Comparison of ENCODE assay signal across 1 cellular context in the genomic region with DNA sequence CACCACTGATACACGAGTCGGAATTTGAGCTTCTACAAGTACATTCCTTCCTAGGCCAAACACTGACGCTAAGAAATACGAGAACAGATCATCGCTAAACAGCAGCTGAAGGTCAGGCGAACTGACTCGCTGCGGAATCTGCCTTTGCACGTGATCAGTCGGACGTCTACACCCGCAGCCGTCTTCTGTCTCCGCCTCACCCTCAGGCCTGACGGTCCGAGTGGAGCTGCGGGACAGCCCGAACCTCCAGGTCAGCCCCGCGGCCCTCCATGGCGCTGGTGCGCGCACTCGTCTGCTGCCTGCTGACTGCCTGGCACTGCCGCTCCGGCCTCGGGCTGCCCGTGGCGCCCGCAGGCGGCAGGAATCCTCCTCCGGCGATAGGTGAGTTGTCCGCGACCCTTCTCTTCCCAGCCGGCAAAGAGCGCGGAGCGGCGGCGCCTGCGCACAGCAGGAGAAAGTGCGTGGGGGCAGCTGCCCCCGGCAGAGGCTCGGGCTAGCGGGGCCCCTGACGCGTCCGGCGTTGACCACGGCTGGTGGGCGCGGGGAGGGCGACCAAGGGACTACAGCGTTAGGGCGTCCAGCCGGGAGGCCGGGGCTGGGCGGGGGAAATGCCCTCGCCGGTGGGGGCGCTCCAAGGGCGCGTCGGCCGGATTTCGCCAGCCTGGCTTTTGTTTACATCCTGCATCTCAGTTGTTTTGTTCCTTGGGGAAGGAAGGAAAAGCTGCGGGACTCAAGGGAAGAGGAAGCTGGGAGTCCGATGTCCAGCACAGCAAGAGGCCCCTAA.
TF ChIP-seq lines count a peak whose summit lies in the region.

A gene with protein sequence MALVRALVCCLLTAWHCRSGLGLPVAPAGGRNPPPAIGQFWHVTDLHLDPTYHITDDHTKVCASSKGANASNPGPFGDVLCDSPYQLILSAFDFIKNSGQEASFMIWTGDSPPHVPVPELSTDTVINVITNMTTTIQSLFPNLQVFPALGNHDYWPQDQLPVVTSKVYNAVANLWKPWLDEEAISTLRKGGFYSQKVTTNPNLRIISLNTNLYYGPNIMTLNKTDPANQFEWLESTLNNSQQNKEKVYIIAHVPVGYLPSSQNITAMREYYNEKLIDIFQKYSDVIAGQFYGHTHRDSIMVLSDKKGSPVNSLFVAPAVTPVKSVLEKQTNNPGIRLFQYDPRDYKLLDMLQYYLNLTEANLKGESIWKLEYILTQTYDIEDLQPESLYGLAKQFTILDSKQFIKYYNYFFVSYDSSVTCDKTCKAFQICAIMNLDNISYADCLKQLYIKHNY (plus strand): TSS at position 181 of the 784 bp plus-strand sequence. CDS start 89 bp downstream, at position 270.

TF ChIP-seq in HepG2, 621 proteins besides CTCF, POLR2A, EP300 and RAD21 (continued from another document and continues in another):
- no peak for TF ChIP-seq SIN3B (IDR thresholded peaks at IDR 0.05; ENCODE audit: low read length)
- TF ChIP-seq, protein P1, sequence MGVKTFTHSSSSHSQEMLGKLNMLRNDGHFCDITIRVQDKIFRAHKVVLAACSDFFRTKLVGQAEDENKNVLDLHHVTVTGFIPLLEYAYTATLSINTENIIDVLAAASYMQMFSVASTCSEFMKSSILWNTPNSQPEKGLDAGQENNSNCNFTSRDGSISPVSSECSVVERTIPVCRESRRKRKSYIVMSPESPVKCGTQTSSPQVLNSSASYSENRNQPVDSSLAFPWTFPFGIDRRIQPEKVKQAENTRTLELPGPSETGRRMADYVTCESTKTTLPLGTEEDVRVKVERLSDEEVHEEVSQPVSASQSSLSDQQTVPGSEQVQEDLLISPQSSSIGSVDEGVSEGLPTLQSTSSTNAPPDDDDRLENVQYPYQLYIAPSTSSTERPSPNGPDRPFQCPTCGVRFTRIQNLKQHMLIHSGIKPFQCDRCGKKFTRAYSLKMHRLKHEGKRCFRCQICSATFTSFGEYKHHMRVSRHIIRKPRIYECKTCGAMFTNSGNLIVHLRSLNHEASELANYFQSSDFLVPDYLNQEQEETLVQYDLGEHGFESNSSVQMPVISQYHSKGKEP (CRISPR knock-in tag; IDR thresholded peaks at IDR 0.05): no peak
- peak; percentile 85; the same call in 1 of the 2 replicates for TF ChIP-seq KDM4B (CRISPR knock-in tag; IDR thresholded peaks at IDR 0.05)
- TF ChIP-seq, protein P2, sequence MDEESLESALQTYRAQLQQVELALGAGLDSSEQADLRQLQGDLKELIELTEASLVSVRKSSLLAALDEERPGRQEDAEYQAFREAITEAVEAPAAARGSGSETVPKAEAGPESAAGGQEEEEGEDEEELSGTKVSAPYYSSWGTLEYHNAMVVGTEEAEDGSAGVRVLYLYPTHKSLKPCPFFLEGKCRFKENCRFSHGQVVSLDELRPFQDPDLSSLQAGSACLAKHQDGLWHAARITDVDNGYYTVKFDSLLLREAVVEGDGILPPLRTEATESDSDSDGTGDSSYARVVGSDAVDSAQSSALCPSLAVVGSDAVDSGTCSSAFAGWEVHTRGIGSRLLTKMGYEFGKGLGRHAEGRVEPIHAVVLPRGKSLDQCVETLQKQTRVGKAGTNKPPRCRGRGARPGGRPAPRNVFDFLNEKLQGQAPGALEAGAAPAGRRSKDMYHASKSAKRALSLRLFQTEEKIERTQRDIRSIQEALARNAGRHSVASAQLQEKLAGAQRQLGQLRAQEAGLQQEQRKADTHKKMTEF (CRISPR knock-in tag; IDR thresholded peaks at IDR 0.05): peak; percentile 99
- peak; percentile 81 for TF ChIP-seq MXD4 (CRISPR knock-in tag; IDR thresholded peaks at IDR 0.05)
- no peak for TF ChIP-seq MTA3 (CRISPR knock-in tag; IDR thresholded peaks at IDR 0.05)
- TF ChIP-seq MBD4 (IDR thresholded peaks at IDR 0.05; ENCODE audit: borderline replicate concordance, low read length): no peak
- TF ChIP-seq, protein P3, sequence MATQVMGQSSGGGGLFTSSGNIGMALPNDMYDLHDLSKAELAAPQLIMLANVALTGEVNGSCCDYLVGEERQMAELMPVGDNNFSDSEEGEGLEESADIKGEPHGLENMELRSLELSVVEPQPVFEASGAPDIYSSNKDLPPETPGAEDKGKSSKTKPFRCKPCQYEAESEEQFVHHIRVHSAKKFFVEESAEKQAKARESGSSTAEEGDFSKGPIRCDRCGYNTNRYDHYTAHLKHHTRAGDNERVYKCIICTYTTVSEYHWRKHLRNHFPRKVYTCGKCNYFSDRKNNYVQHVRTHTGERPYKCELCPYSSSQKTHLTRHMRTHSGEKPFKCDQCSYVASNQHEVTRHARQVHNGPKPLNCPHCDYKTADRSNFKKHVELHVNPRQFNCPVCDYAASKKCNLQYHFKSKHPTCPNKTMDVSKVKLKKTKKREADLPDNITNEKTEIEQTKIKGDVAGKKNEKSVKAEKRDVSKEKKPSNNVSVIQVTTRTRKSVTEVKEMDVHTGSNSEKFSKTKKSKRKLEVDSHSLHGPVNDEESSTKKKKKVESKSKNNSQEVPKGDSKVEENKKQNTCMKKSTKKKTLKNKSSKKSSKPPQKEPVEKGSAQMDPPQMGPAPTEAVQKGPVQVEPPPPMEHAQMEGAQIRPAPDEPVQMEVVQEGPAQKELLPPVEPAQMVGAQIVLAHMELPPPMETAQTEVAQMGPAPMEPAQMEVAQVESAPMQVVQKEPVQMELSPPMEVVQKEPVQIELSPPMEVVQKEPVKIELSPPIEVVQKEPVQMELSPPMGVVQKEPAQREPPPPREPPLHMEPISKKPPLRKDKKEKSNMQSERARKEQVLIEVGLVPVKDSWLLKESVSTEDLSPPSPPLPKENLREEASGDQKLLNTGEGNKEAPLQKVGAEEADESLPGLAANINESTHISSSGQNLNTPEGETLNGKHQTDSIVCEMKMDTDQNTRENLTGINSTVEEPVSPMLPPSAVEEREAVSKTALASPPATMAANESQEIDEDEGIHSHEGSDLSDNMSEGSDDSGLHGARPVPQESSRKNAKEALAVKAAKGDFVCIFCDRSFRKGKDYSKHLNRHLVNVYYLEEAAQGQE (IDR thresholded peaks at IDR 0.05; ENCODE audit: borderline replicate concordance in 1 of 2, low read depth in 1 of 2, low read length in 2 of 2): peak in 1 of 2 experiments; percentile 40; a peak in 1 of 4 replicates
- peak; percentile 87 for TF ChIP-seq ZNF446 (CRISPR knock-in tag; IDR thresholded peaks at IDR 0.05)
- TF ChIP-seq ZMAT3 (CRISPR knock-in tag; conservative IDR thresholded peaks at IDR 0.05): peak; percentile 83
- TF ChIP-seq, protein P4, sequence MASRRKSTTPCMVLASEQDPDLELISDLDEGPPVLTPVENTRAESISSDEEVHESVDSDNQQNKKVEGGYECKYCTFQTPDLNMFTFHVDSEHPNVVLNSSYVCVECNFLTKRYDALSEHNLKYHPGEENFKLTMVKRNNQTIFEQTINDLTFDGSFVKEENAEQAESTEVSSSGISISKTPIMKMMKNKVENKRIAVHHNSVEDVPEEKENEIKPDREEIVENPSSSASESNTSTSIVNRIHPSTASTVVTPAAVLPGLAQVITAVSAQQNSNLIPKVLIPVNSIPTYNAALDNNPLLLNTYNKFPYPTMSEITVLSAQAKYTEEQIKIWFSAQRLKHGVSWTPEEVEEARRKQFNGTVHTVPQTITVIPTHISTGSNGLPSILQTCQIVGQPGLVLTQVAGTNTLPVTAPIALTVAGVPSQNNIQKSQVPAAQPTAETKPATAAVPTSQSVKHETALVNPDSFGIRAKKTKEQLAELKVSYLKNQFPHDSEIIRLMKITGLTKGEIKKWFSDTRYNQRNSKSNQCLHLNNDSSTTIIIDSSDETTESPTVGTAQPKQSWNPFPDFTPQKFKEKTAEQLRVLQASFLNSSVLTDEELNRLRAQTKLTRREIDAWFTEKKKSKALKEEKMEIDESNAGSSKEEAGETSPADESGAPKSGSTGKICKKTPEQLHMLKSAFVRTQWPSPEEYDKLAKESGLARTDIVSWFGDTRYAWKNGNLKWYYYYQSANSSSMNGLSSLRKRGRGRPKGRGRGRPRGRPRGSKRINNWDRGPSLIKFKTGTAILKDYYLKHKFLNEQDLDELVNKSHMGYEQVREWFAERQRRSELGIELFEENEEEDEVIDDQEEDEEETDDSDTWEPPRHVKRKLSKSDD (CRISPR knock-in tag; IDR thresholded peaks at IDR 0.05; ENCODE audit: low read depth): no peak; the same call in 1 of the 2 replicates
- peak; percentile 99 for TF ChIP-seq ZBTB7B (CRISPR knock-in tag; IDR thresholded peaks at IDR 0.05)
- no peak for TF ChIP-seq SRSF9 (IDR thresholded peaks at IDR 0.05; ENCODE audit: borderline replicate concordance, insufficient read depth, low read depth, low read length, poor library complexity, severe bottlenecking)
- TF ChIP-seq ZNF317 (CRISPR knock-in tag; IDR thresholded peaks at IDR 0.05): peak; percentile 84
- TF ChIP-seq CHD2 (IDR thresholded peaks at IDR 0.05; ENCODE audit: low read depth, low read length): peak; percentile 39; the same call in 1 of the 2 replicates
- peak; percentile 95 for TF ChIP-seq IRX3 (CRISPR knock-in tag; IDR thresholded peaks at IDR 0.05; ENCODE audit: borderline replicate concordance, low read depth)
- TF ChIP-seq, protein P5, sequence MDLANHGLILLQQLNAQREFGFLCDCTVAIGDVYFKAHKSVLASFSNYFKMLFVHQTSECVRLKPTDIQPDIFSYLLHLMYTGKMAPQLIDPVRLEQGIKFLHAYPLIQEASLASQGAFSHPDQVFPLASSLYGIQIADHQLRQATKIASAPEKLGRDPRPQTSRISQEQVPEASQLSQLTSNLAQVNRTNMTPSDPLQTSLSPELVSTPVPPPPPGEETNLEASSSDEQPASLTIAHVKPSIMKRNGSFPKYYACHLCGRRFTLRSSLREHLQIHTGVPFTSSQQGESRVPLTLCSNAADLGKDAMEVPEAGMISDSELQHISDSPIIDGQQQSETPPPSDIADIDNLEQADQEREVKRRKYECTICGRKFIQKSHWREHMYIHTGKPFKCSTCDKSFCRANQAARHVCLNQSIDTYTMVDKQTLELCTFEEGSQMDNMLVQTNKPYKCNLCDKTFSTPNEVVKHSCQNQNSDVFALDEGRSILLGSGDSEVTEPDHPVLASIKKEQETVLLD (CRISPR knock-in tag; IDR thresholded peaks at IDR 0.05; ENCODE audit: low read depth): peak; percentile 72
- TF ChIP-seq ZNF850 (CRISPR knock-in tag; conservative IDR thresholded peaks at IDR 0.05): no peak
- TF ChIP-seq, protein P6, sequence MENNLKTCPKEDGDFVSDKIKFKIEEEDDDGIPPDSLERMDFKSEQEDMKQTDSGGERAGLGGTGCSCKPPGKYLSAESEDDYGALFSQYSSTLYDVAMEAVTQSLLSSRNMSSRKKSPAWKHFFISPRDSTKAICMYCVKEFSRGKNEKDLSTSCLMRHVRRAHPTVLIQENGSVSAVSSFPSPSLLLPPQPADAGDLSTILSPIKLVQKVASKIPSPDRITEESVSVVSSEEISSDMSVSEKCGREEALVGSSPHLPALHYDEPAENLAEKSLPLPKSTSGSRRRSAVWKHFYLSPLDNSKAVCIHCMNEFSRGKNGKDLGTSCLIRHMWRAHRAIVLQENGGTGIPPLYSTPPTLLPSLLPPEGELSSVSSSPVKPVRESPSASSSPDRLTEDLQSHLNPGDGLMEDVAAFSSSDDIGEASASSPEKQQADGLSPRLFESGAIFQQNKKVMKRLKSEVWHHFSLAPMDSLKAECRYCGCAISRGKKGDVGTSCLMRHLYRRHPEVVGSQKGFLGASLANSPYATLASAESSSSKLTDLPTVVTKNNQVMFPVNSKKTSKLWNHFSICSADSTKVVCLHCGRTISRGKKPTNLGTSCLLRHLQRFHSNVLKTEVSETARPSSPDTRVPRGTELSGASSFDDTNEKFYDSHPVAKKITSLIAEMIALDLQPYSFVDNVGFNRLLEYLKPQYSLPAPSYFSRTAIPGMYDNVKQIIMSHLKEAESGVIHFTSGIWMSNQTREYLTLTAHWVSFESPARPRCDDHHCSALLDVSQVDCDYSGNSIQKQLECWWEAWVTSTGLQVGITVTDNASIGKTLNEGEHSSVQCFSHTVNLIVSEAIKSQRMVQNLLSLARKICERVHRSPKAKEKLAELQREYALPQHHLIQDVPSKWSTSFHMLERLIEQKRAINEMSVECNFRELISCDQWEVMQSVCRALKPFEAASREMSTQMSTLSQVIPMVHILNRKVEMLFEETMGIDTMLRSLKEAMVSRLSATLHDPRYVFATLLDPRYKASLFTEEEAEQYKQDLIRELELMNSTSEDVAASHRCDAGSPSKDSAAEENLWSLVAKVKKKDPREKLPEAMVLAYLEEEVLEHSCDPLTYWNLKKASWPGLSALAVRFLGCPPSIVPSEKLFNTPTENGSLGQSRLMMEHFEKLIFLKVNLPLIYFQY (CRISPR knock-in tag; IDR thresholded peaks at IDR 0.05; ENCODE audit: borderline replicate concordance): no peak
- no peak for TF ChIP-seq PCBP2 (optimal IDR thresholded peaks at IDR 0.05; ENCODE audit: low read depth, low read length, poor library complexity, severe bottlenecking)
- TF ChIP-seq SMAD9 (CRISPR knock-in tag; IDR thresholded peaks at IDR 0.05): no peak
- TF ChIP-seq, protein P7, sequence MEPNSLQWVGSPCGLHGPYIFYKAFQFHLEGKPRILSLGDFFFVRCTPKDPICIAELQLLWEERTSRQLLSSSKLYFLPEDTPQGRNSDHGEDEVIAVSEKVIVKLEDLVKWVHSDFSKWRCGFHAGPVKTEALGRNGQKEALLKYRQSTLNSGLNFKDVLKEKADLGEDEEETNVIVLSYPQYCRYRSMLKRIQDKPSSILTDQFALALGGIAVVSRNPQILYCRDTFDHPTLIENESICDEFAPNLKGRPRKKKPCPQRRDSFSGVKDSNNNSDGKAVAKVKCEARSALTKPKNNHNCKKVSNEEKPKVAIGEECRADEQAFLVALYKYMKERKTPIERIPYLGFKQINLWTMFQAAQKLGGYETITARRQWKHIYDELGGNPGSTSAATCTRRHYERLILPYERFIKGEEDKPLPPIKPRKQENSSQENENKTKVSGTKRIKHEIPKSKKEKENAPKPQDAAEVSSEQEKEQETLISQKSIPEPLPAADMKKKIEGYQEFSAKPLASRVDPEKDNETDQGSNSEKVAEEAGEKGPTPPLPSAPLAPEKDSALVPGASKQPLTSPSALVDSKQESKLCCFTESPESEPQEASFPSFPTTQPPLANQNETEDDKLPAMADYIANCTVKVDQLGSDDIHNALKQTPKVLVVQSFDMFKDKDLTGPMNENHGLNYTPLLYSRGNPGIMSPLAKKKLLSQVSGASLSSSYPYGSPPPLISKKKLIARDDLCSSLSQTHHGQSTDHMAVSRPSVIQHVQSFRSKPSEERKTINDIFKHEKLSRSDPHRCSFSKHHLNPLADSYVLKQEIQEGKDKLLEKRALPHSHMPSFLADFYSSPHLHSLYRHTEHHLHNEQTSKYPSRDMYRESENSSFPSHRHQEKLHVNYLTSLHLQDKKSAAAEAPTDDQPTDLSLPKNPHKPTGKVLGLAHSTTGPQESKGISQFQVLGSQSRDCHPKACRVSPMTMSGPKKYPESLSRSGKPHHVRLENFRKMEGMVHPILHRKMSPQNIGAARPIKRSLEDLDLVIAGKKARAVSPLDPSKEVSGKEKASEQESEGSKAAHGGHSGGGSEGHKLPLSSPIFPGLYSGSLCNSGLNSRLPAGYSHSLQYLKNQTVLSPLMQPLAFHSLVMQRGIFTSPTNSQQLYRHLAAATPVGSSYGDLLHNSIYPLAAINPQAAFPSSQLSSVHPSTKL (CRISPR knock-in tag; IDR thresholded peaks at IDR 0.05): peak; percentile 89
- TF ChIP-seq ZNF737 (CRISPR knock-in tag; IDR thresholded peaks at IDR 0.05; ENCODE audit: borderline replicate concordance): 0 out of 2 replicates have a peak, but pooled peaks have one; percentile 83
- TF ChIP-seq, protein P8, sequence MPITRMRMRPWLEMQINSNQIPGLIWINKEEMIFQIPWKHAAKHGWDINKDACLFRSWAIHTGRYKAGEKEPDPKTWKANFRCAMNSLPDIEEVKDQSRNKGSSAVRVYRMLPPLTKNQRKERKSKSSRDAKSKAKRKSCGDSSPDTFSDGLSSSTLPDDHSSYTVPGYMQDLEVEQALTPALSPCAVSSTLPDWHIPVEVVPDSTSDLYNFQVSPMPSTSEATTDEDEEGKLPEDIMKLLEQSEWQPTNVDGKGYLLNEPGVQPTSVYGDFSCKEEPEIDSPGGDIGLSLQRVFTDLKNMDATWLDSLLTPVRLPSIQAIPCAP (CRISPR knock-in tag; IDR thresholded peaks at IDR 0.05; ENCODE audit: low read depth): peak; percentile 85; the same call in 1 of the 2 replicates
- TF ChIP-seq ZIK1 (CRISPR knock-in tag; IDR thresholded peaks at IDR 0.05; ENCODE audit: borderline replicate concordance, low read depth): peak; percentile 98
- peak; percentile 65 for TF ChIP-seq SRSF1 (optimal IDR thresholded peaks at IDR 0.05; ENCODE audit: low read depth, low read length)
- peak; percentile 84 for TF ChIP-seq TAF15 (IDR thresholded peaks at IDR 0.05; ENCODE audit: low read depth, low read length, poor library complexity, severe bottlenecking)
